2 cellular contexts compared by ENCODE assay signal in genomic region chr9:28234133-28234898, GRCh38.
TF ChIP-seq lines count a peak whose summit lies in the region.

No MANE protein-coding gene starts in this region.

TF ChIP-seq in SK-N-SH, 30 proteins besides CTCF, POLR2A, EP300 and RAD21 (continued from another document):
- no peak for TF ChIP-seq RCOR1 (IDR thresholded peaks at IDR 0.05; ENCODE audit: low read length)
- TF ChIP-seq CHD2 (IDR thresholded peaks at IDR 0.05; ENCODE audit: low read length, partially characterized antibody) = no peak

TF ChIP-seq in SK-N-SH treated with all-trans-retinoic acid at 6 μM for 48 hours, 23 proteins besides CTCF, POLR2A, EP300 and RAD21 (continued from another document):
- TF ChIP-seq CREB5 (CRISPR knock-in tag; IDR thresholded peaks at IDR 0.05; ENCODE audit: low read depth) (no peak), POU6F1 (CRISPR knock-in tag; IDR thresholded peaks at IDR 0.05; ENCODE audit: borderline replicate concordance, low read depth) (no peak), OSR1 (CRISPR knock-in tag; IDR thresholded peaks at IDR 0.05) (no peak), ZNF565 (CRISPR knock-in tag; conservative IDR thresholded peaks at IDR 0.05; ENCODE audit: low read depth) (no peak), ZC3H10 (CRISPR knock-in tag; IDR thresholded peaks at IDR 0.05) (no peak), RARB (CRISPR knock-in tag; IDR thresholded peaks at IDR 0.05) (no peak)
